Comparison of ENCODE assay signal across 9 cellular contexts in genomic region chr4:29243054-29243453, GRCh38.
"Had no signal": no experiment of that assay in that cellular context is flagged by ENCODE, and none has a peak within 500 bp of the region (broad histone marks: within the 10 kb centered on the region; RNA-seq: fewer than 3 reads in every experiment).

No MANE protein-coding gene starts in this region.

- H3K4me2 ChIP-seq: KMS-11 had no signal

- FAIRE-seq: H54 had no signal

- H2AFZ ChIP-seq: GM23248 had no signal

- H3K27ac ChIP-seq: GM23248, HL-60, KMS-11 had no signal

- H3K9ac ChIP-seq: GM23248, KMS-11 had no signal

- DNase-seq: GM23248, GOT3, H9, HCEC 1CT, Karpas-422, KBM-7 had no signal

- H3K4me3 ChIP-seq: GM23248 had no signal
